16 cellular contexts compared by ENCODE assay signal in genomic region chr2:121038031-121038430, GRCh38.
DNase-seq lines count a peak whose midpoint lies in the region; ATAC-seq and TF ChIP-seq lines count a peak whose summit lies in the region.
"Had no signal": no experiment of that assay in that cellular context is flagged by ENCODE, and none has a peak within 500 bp of the region (broad histone marks: within the 10 kb centered on the region; RNA-seq: fewer than 3 reads in every experiment).

No MANE protein-coding gene starts in this region.

- no peaks in the 10 kb centered on the region for H3K9me3 Mint-ChIP-seq in activated CD8-positive, alpha-beta memory T cell treated with anti-CD3 and anti-CD28 coated beads, Interleukin-2, amount 10 ng/mL, durations not matched to agents 7 days and 5 days (ENCODE audit: low read depth)
- no peaks in the 10 kb centered on the region for H3K9me3 Mint-ChIP-seq in osteocyte (ENCODE audit: unreplicated experiment)
- H3K9me3 Mint-ChIP-seq: GM23338 had no signal

- H3K4me1 Mint-ChIP-seq in activated CD8-positive, alpha-beta memory T cell treated with anti-CD3 and anti-CD28 coated beads, Interleukin-2, amount 10 ng/mL, durations not matched to agents 7 days and 5 days = no peaks in the 10 kb centered on the region
- H3K4me1 Mint-ChIP-seq in osteocyte (ENCODE audit: unreplicated experiment) = peaks cover 4% of the 10 kb centered on the region
- H3K4me1 Mint-ChIP-seq: CD14-positive monocyte; CD4-positive, alpha-beta memory T cell had no signal

- ATAC-seq in activated CD8-positive, alpha-beta memory T cell treated with anti-CD3 and anti-CD28 coated beads, Interleukin-2, amount 10 ng/mL, durations not matched to agents 7 days and 5 days = no peak
- ATAC-seq in HG03571 (IDR thresholded peaks at IDR 0.05; ENCODE audit: unreplicated experiment) = no peak

- no peaks in the 10 kb centered on the region for H3K9me3 ChIP-seq in SK-N-MC (ENCODE audit: low read depth, low read length)
- H3K9me3 ChIP-seq: A549, BLaER1 had no signal

- H3K27ac ChIP-seq in SK-N-MC = peak overlapping the region; percentile 95; the same call in 1 of the 2 replicates
- H3K27ac ChIP-seq: 22Rv1, BLaER1 had no signal

- H3K9ac ChIP-seq in SK-N-MC (ENCODE audit: insufficient read length) = no peak overlapping the region
- H3K9ac ChIP-seq: BLaER1 had no signal

- no peaks in the 10 kb centered on the region for H3K36me3 ChIP-seq in SK-N-MC (ENCODE audit: insufficient read depth, low read length)
- H3K36me3 ChIP-seq: BLaER1 had no signal

- H3K27me3 Mint-ChIP-seq in activated CD8-positive, alpha-beta memory T cell treated with anti-CD3 and anti-CD28 coated beads, Interleukin-2, amount 10 ng/mL, durations not matched to agents 7 days and 5 days = peaks cover 3% of the 10 kb centered on the region
- peaks cover 60% of the 10 kb centered on the region for H3K27me3 Mint-ChIP-seq in osteocyte (ENCODE audit: unreplicated experiment)

- no peak for TF ChIP-seq CTCF in osteocyte (IDR thresholded peaks at IDR 0.05)

- no peak overlapping the region for H3K4me3 ChIP-seq in SK-N-MC
- H3K4me3 ChIP-seq: A549, BLaER1, GM23338 had no signal

- peak; percentile 14 for DNase-seq in activated CD8-positive, alpha-beta memory T cell treated with anti-CD3 and anti-CD28 coated beads, Interleukin-2, amount 10 ng/mL, durations not matched to agents 7 days and 5 days
- DNase-seq in activated CD8-positive, alpha-beta memory T cell treated with anti-CD3 and anti-CD28 coated beads, Interleukin-2, amount 50 U/mL, for 4 hours = no peak
- no peak for DNase-seq in SK-N-MC (ENCODE audit: low read depth, low spot score)
- DNase-seq in islet precursor cell = peak; percentile 31
- peak; percentile 53 for DNase-seq in osteocyte (ENCODE audit: extremely low spot score, unreplicated experiment)
- DNase-seq in medulla oblongata (ENCODE audit: extremely low spot score) = no peak
- DNase-seq in DMS79 (lab: John Stamatoyannopoulos, UW) = no peak
- DNase-seq: CD4-positive, alpha-beta memory T cell; GF-D8; HCEC 1CT had no signal

- H3K4me3 Mint-ChIP-seq in activated CD8-positive, alpha-beta memory T cell treated with anti-CD3 and anti-CD28 coated beads, Interleukin-2, amount 10 ng/mL, durations not matched to agents 7 days and 5 days = no peak overlapping the region
- H3K4me3 Mint-ChIP-seq in osteocyte (ENCODE audit: unreplicated experiment) = no peak overlapping the region
- H3K4me3 Mint-ChIP-seq: CD14-positive monocyte; CD4-positive, alpha-beta memory T cell; GM23338 had no signal

- no peak overlapping the region for H3K27ac Mint-ChIP-seq in activated CD8-positive, alpha-beta memory T cell treated with anti-CD3 and anti-CD28 coated beads, Interleukin-2, amount 10 ng/mL, durations not matched to agents 7 days and 5 days
- no peak overlapping the region for H3K27ac Mint-ChIP-seq in osteocyte (ENCODE audit: unreplicated experiment)
- H3K27ac Mint-ChIP-seq: CD4-positive, alpha-beta memory T cell; GM23338 had no signal

- H3K36me3 Mint-ChIP-seq in activated CD8-positive, alpha-beta memory T cell treated with anti-CD3 and anti-CD28 coated beads, Interleukin-2, amount 10 ng/mL, durations not matched to agents 7 days and 5 days = no peaks in the 10 kb centered on the region
- no peaks in the 10 kb centered on the region for H3K36me3 Mint-ChIP-seq in osteocyte (ENCODE audit: unreplicated experiment)
- H3K36me3 Mint-ChIP-seq: CD14-positive monocyte; CD4-positive, alpha-beta memory T cell had no signal

- CTCF ChIA-PET in activated CD8-positive, alpha-beta memory T cell treated with anti-CD3 and anti-CD28 coated beads, Interleukin-2, amount 10 ng/mL, durations not matched to agents 7 days and 5 days (lab: Charles Lee) = interaction anchor here (1.5 kb wide), 1 partner anchor 42 kb away, joined by 3 read pairs; no protein-coding TSS in a partner anchor

Comparison
In these comparisons a context has a peak if more than half of its experiments do, and no peak if none do; other contexts are left out.
1. DNase-seq: peak in activated CD8-positive, alpha-beta memory T cell treated with anti-CD3 and anti-CD28 coated beads, Interleukin-2, amount 10 ng/mL, durations not matched to agents 7 days and 5 days (single experiment), islet precursor cell (single experiment) and osteocyte (single experiment); none in activated CD8-positive, alpha-beta memory T cell treated with anti-CD3 and anti-CD28 coated beads, Interleukin-2, amount 50 U/mL, for 4 hours (single experiment), SK-N-MC (single experiment), medulla oblongata (single experiment) and DMS79 (single experiment).